In the genomic region with DNA sequence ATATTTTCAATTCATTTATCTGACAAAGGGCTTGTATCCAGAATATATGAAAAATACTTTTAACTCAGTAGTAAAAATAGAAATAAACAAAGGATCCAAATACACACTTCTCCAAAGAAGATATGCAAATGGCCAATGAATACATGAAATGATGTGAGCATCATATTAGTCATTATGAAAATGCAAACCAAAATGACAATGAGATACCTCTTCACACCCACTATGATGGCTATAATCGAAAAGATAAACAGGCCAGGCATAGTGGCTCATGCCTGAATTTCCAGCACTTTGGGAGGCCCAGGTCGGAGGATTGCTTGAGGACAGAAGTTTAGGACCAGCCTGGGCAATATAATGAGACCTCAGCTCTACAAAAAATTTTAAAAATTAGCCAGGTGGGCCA, we compare ENCODE assay signal across 24 cellular contexts. TPM values are rescaled to one million over a fixed set of nuclear protein-coding genes. Genes with fewer than 3 reads are reported as not detected.
A peak's percentile ranks its signal among the peaks of the same experiment; 100 is the strongest.
DNase-seq lines count a peak whose midpoint lies in the region; ATAC-seq, FAIRE-seq and TF ChIP-seq lines count a peak whose summit lies in the region.
"Had no signal": no experiment of that assay in that cellular context is flagged by ENCODE, and none has a peak within 500 bp of the region (broad histone marks: within the 10 kb centered on the region; RNA-seq: fewer than 3 reads in every experiment).

No MANE protein-coding gene starts in this region.

- H3K27me3 Mint-ChIP-seq in activated T-cell treated with anti-CD3 and anti-CD28 coated beads, Interleukin-2, amount 50 U/mL, for 72 hours (ENCODE audit: low read depth): peaks cover 1% of the 10 kb centered on the region
- H3K27me3 Mint-ChIP-seq: CD4-positive, alpha-beta memory T cell had no signal

- intact Hi-C loops in GM12878 (cut with micrococcal nuclease; ENCODE audit: unreplicated experiment): no loop called here
- intact Hi-C loops in prostate gland (cut with DNase I): no loop called here

- peak; percentile 63 to 80 for ATAC-seq in activated T-cell treated with anti-CD3 and anti-CD28 coated beads, Interleukin-2, amount 50 U/mL, for 72 hours (replicated peaks in 1 of 2)
- ATAC-seq in GM12878: peak; percentile 45

- H3K9ac ChIP-seq in GM12878 (ENCODE audit: control insufficient read depth, insufficient read depth, low read length): no peak overlapping the region
- H3K9ac ChIP-seq: BLaER1 had no signal

- no peak for TF ChIP-seq POLR2A in GM12878 (IDR thresholded peaks at IDR 0.05; ENCODE audit: low read depth, low read length)
- TF ChIP-seq POLR2A in prostate gland (IDR thresholded peaks at IDR 0.05): no peak

- CTCF ChIA-PET in GM12878 (lab: Yijun Ruan, JAX): no interaction called here

- WGBS in GM12878 (ENCODE audit: insufficient coverage, insufficient replicate concordance, low lambda C conversion rate, missing lambda C conversion rate): 16% methylated on average over 2 of the region's 2 CpGs
- 91% methylated on average over 2 of the region's 2 CpGs for WGBS in prostate gland

- H3K27ac ChIP-seq in GM12878 (ENCODE audit: control insufficient read depth, insufficient read depth) (no peak overlapping the region), prostate gland (no peak overlapping the region)
- H3K27ac ChIP-seq: BLaER1 had no signal

- H3K36me3 ChIP-seq in GM12878 (ENCODE audit: control insufficient read depth in 2 of 2, insufficient read depth in 2 of 2, low read length in 1 of 2) (no peaks in the 10 kb centered on the region), prostate gland (no peaks in the 10 kb centered on the region)
- H3K36me3 ChIP-seq: BE2C, BLaER1 had no signal

- POLR2A ChIA-PET in GM12878 (lab: Charles Lee): interaction anchor here (0.6 to 0.7 kb wide), 2 partner anchors 11 to 31 kb away, joined by 3 to 13 read pairs; no protein-coding TSS in a partner anchor

- TF ChIP-seq CTCF in GM12878 (IDR thresholded peaks at IDR 0.05 in 2 of 3, conservative IDR thresholded peaks at IDR 0.05 in 1 of 3; ENCODE audit: control insufficient read depth in 2 of 3, extremely low read depth in 1 of 3, insufficient read depth in 1 of 3, low read depth in 3 of 3, low read length in 3 of 3): no peak
- TF ChIP-seq CTCF in prostate gland (IDR thresholded peaks at IDR 0.05): no peak

- H3K9me3 Mint-ChIP-seq in activated T-cell treated with anti-CD3 and anti-CD28 coated beads, Interleukin-2, amount 50 U/mL, for 72 hours: no peaks in the 10 kb centered on the region
- H3K9me3 Mint-ChIP-seq: CD4-positive, alpha-beta memory T cell; CD8-positive, alpha-beta memory T cell had no signal

- no peak overlapping the region for H3K4me3 ChIP-seq in GM12878
- no peak overlapping the region for H3K4me3 ChIP-seq in prostate gland
- H3K4me3 ChIP-seq: BLaER1 had no signal

- H3K9me3 ChIP-seq in GM12878 (replicated peaks; ENCODE audit: control insufficient read depth, insufficient read depth, low read length) (no peaks in the 10 kb centered on the region), prostate gland (no peaks in the 10 kb centered on the region)
- H3K9me3 ChIP-seq: BE2C, BLaER1 had no signal

- no peaks in the 10 kb centered on the region for H3K79me2 ChIP-seq in GM12878 (ENCODE audit: control insufficient read depth, insufficient read depth, low read length)

- no TSS peak for BruUV-seq in GM12878 (replicated peaks; lab: Mats Ljungman, UMichigan)

- RAD21 ChIA-PET in GM12878 (lab: Charles Lee; ENCODE audit: unreplicated experiment): no interaction called here

- H3K4me1 Mint-ChIP-seq in activated T-cell treated with anti-CD3 and anti-CD28 coated beads, Interleukin-2, amount 50 U/mL, for 72 hours (ENCODE audit: low read depth): no peaks in the 10 kb centered on the region
- H3K4me1 Mint-ChIP-seq: CD14-positive monocyte; CD4-positive, alpha-beta memory T cell; CD4-positive, CD25-positive, alpha-beta regulatory T cell; CD8-positive, alpha-beta memory T cell had no signal

- TF ChIP-seq EP300 in GM12878 (IDR thresholded peaks at IDR 0.05; ENCODE audit: borderline replicate concordance in 1 of 2, control insufficient read depth in 1 of 2, low read depth in 2 of 2, low read length in 2 of 2): no peak

- no peaks in the 10 kb centered on the region for H3K36me3 Mint-ChIP-seq in activated T-cell treated with anti-CD3 and anti-CD28 coated beads, Interleukin-2, amount 50 U/mL, for 72 hours (ENCODE audit: insufficient read depth in 2 of 2)
- H3K36me3 Mint-ChIP-seq: CD14-positive monocyte; CD4-positive, alpha-beta memory T cell; CD4-positive, CD25-positive, alpha-beta regulatory T cell; CD8-positive, alpha-beta memory T cell had no signal

- H3K27ac Mint-ChIP-seq in activated T-cell treated with anti-CD3 and anti-CD28 coated beads, Interleukin-2, amount 50 U/mL, for 72 hours: no peak overlapping the region
- H3K27ac Mint-ChIP-seq: CD14-positive monocyte; CD4-positive, alpha-beta memory T cell; CD4-positive, CD25-positive, alpha-beta regulatory T cell; CD8-positive, alpha-beta memory T cell had no signal

- no peak for DNase-seq in activated T-cell treated with anti-CD3 and anti-CD28 coated beads, Interleukin-2, amount 50 U/mL, for 72 hours
- no peak for DNase-seq in activated T-cell treated with anti-CD3 and anti-CD28 coated beads, Interleukin-2, amount 50 U/mL, for 48 hours
- DNase-seq in GM12878 (ENCODE audit: low read depth, low spot score) (no peak), prostate gland (ENCODE audit: low spot score) (no peak), NCI-H1436 (lab: John Stamatoyannopoulos, UW) (no peak)
- DNase-seq: 8988T; ACHN; BE2C; C1 segment of cervical spinal cord; CD4-positive, alpha-beta memory T cell; CD4-positive, CD25-positive, alpha-beta regulatory T cell; CD8-positive, alpha-beta memory T cell; COR-L47; DMS 273 treated with DMSO at 0.1 percent for 48 hours; DMS153; DMS53; DMS79; DND-41; EL; GDM1 had no signal

- H2AFZ ChIP-seq in GM12878 (ENCODE audit: control insufficient read depth, low read depth, low read length): no peak overlapping the region

- TF ChIP-seq RAD21 in GM12878 (IDR thresholded peaks at IDR 0.05; ENCODE audit: insufficient read depth, low read depth, low read length): no peak

- SMC1A ChIA-PET in GM12878 (lab: Charles Lee; ENCODE audit: uncharacterized antibody, unreplicated experiment): no interaction called here

- in situ Hi-C loops in GM12878 (cut with MboI): no loop called here

- no peaks in the 10 kb centered on the region for H3K4me1 ChIP-seq in GM12878 (ENCODE audit: control insufficient read depth, insufficient read depth, low read length)
- H3K4me1 ChIP-seq in prostate gland (replicated peaks): no peaks in the 10 kb centered on the region
- H3K4me1 ChIP-seq: BE2C, BLaER1 had no signal

- H3K4me2 ChIP-seq in GM12878 (ENCODE audit: control insufficient read depth, insufficient read depth): no peak overlapping the region
- H3K4me2 ChIP-seq: BLaER1 had no signal

- no peaks in the 10 kb centered on the region for H4K20me1 ChIP-seq in GM12878 (ENCODE audit: control insufficient read depth, insufficient read depth)
- H4K20me1 ChIP-seq: BLaER1 had no signal

- H3K4me3 Mint-ChIP-seq in activated T-cell treated with anti-CD3 and anti-CD28 coated beads, Interleukin-2, amount 50 U/mL, for 72 hours: no peak overlapping the region
- H3K4me3 Mint-ChIP-seq: CD14-positive monocyte; CD4-positive, alpha-beta memory T cell; CD4-positive, CD25-positive, alpha-beta regulatory T cell; CD8-positive, alpha-beta memory T cell had no signal

- FAIRE-seq in GM12878 (lab: Jason Lieb, UNC): no peak
- FAIRE-seq: A204.1, GM12891 had no signal

- no peaks in the 10 kb centered on the region; a peak in 1 of 4 replicates for H3K27me3 ChIP-seq in GM12878 (replicated peaks in 1 of 2; ENCODE audit: control insufficient read depth in 2 of 2, insufficient read depth in 2 of 2, low read length in 1 of 2)
- no peaks in the 10 kb centered on the region for H3K27me3 ChIP-seq in prostate gland (replicated peaks; ENCODE audit: insufficient read depth)
- H3K27me3 ChIP-seq: BE2C, BLaER1 had no signal

TF ChIP-seq in GM12878, 131 proteins besides CTCF, POLR2A, EP300 and RAD21:
- TF ChIP-seq, protein P1, sequence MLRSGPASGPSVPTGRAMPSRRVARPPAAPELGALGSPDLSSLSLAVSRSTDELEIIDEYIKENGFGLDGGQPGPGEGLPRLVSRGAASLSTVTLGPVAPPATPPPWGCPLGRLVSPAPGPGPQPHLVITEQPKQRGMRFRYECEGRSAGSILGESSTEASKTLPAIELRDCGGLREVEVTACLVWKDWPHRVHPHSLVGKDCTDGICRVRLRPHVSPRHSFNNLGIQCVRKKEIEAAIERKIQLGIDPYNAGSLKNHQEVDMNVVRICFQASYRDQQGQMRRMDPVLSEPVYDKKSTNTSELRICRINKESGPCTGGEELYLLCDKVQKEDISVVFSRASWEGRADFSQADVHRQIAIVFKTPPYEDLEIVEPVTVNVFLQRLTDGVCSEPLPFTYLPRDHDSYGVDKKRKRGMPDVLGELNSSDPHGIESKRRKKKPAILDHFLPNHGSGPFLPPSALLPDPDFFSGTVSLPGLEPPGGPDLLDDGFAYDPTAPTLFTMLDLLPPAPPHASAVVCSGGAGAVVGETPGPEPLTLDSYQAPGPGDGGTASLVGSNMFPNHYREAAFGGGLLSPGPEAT (IDR thresholded peaks at IDR 0.05; ENCODE audit: low read depth): no peak
- no peak for TF ChIP-seq SRF (IDR thresholded peaks at IDR 0.05; ENCODE audit: low read depth in 2 of 2, low read length in 2 of 2)

RNA-seq across cellular contexts. Expression of gene SMAP1, which starts 33.8 kb away (rescaled TPM):
- total RNA-seq in activated T-cell treated with anti-CD3 and anti-CD28 coated beads, Interleukin-2, amount 50 U/mL, for 72 hours: 10 to 100 TPM; 28.9 to 30.9 TPM
- total RNA-seq in GM12878 (2013; cell fraction: nucleolus; rRNA removed): 22.9 and 25.6 TPM in 2 replicates
- total RNA-seq in GM12878 (2014; rRNA removed) (18.6 and 19.5 TPM in 2 replicates), GM12878 (2014; rRNA removed; fragmentation: Illumina TruSeq; extraction: Trizol) (25.9 and 26.2 TPM in 2 replicates), GM12878 (2021) (23.2 and 24.6 TPM in 2 replicates), prostate gland (10 to 100 TPM; 26.0 to 30.3 TPM)
- 14.0 TPM for polyA plus RNA-seq in GM12878 (2011; ENCODE audit: low read depth)
- polyA plus RNA-seq in GM12878 (2011; rRNA removed) (30.1 and 32.4 TPM in 2 replicates), GM12878 (2014; fragmentation: Illumina TruSeq; extraction: Trizol) (33.9 and 39.6 TPM in 2 replicates), GM12878 (2014; fragmentation: Nextera tagmentation; extraction: Ambion mirVana) (10 to 100 TPM; 13.7 to 15.1 TPM), GM12878 (2014; rRNA removed) (20.9 and 21.3 TPM in 2 replicates), GM12878 (2016; fragmentation: Nextera tagmentation; extraction: Ambion mirVana) (10 to 100 TPM; 26.0 to 26.8 TPM)
- polyA plus RNA-seq in GM12878 (2011; cell fraction: cytosol; rRNA removed): 23.0 and 24.5 TPM in 2 replicates
- polyA plus RNA-seq in GM12878 (2011; cell fraction: nucleus; rRNA removed): 20.8 and 21.1 TPM in 2 replicates
- 18.1 and 23.7 TPM in 2 replicates for polyA plus RNA-seq in GM12878 (2012)
- 32.8 and 35.4 TPM in 2 replicates for polyA minus RNA-seq in GM12878 (2011; rRNA and poly(A)+ RNA removed)
- 12.7 and 12.8 TPM in 2 replicates for polyA minus RNA-seq in GM12878 (2011; cell fraction: cytosol; rRNA and poly(A)+ RNA removed)
- polyA minus RNA-seq in GM12878 (2011; cell fraction: nucleus; rRNA and poly(A)+ RNA removed): 12.5 and 23.1 TPM in 2 replicates
